Comparison of ENCODE assay signal across 22 cellular contexts in the genomic region with DNA sequence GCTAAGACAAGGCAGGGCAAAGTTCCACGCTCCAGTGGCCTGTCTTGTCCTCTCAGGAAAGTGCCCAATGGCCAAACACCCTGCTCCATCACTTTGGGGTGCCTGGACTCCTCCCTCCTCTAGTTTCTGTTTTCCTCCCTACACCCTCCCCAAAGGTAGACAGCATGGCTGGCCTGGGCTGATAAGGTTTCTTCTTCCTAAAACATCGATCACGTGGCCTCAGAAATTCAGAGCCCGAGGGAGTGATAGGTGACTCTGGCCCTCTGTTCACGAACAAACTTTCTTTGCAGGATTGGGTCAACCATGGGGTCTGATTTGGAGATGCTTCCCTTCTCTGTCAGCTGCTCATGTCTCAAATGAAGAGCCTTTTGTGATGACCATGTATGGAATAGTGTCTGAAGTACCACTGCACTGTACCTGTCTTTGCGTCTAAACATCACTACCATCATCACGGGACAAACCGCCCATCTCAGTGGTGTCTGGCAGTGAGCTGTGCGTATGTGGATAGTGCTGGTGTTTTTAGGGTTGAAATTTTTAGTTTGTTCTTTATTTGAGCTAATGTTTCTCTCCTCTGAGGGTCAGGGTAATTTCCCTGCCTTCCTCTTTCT. TPM values are rescaled to one million over a fixed set of nuclear protein-coding genes. Genes with fewer than 3 reads are reported as not detected.
DNase-seq lines count a peak whose midpoint lies in the region; ATAC-seq, FAIRE-seq and TF ChIP-seq lines count a peak whose summit lies in the region.
"Had no signal": no experiment of that assay in that cellular context is flagged by ENCODE, and none has a peak within 500 bp of the region (broad histone marks: within the 10 kb centered on the region; RNA-seq: fewer than 3 reads in every experiment).

No MANE protein-coding gene starts in this region.

- TF ChIP-seq RAD21 in K562 (CRISPR knock-in tag; conservative IDR thresholded peaks at IDR 0.05 in 1 of 2, IDR thresholded peaks at IDR 0.05 in 1 of 2): 0 out of 4 replicates have a peak, but pooled peaks of 1 of the 2 experiments have one; percentile 15

- H3K9me1 ChIP-seq in K562 (ENCODE audit: control insufficient read depth, insufficient read depth, low read length): peaks cover 3% of the 10 kb centered on the region

- no peak overlapping the region for H2AFZ ChIP-seq in K562 (ENCODE audit: low read depth, low read length)
- H2AFZ ChIP-seq in GM23338: no peak overlapping the region
- H2AFZ ChIP-seq: PC-9 had no signal

- H4K20me1 ChIP-seq in K562 (replicated peaks; ENCODE audit: control insufficient read depth, insufficient read depth, low read length): no peaks in the 10 kb centered on the region
- no peaks in the 10 kb centered on the region for H4K20me1 ChIP-seq in GM23338 (replicated peaks; ENCODE audit: insufficient read depth)

- H3K79me2 ChIP-seq in K562 (ENCODE audit: control insufficient read depth, insufficient read depth, low read length) (peaks cover 68% of the 10 kb centered on the region), GM23338 (replicated peaks; ENCODE audit: insufficient read depth) (no peaks in the 10 kb centered on the region)

- H3K4me1 ChIP-seq in right cardiac atrium (ENCODE audit: control insufficient read depth, insufficient read depth, low read length) (peaks cover 40% of the 10 kb centered on the region), heart right ventricle (peaks cover 33 to 93% (median 77%) of the 10 kb centered on the region in 9 donors), K562 (replicated peaks in 1 of 2; ENCODE audit: control insufficient read depth in 2 of 2, insufficient read depth in 2 of 2, low read length in 2 of 2) (peaks cover 74 to 85% of the 10 kb centered on the region in 2 experiments), sigmoid colon (peaks cover 0 to 87% (median 78%) of the 10 kb centered on the region in 4 donors), GM23338 (ENCODE audit: insufficient read depth) (no peaks in the 10 kb centered on the region)
- H3K4me1 ChIP-seq: prostate gland had no signal

- H3K36me3 ChIP-seq in heart right ventricle (peaks cover 0 to 8% (median 0%) of the 10 kb centered on the region in 9 donors), K562 (ENCODE audit: control insufficient read depth, insufficient read depth, low read length) (peaks cover 16% of the 10 kb centered on the region), sigmoid colon (peaks cover 0 to 5% (median 0%) of the 10 kb centered on the region in 4 donors), GM23338 (ENCODE audit: insufficient read depth) (no peaks in the 10 kb centered on the region)
- H3K36me3 ChIP-seq: prostate gland, vagina had no signal

- DNase-seq in right cardiac atrium (no peak), heart right ventricle (no peak), K562 (ENCODE audit: extremely low read depth in 1 of 4, low spot score in 3 of 4) (peak; percentile 86 to 97 (median 89)), sigmoid colon (no peak), cortex of kidney (lab: John Stamatoyannopoulos, UW) (no peak), omental fat pad (ENCODE audit: low spot score) (no peak), GM23338 (ENCODE audit: low spot score) (no peak), GM03348 (ENCODE audit: low spot score) (no peak)
- DNase-seq: activated naive CD4-positive, alpha-beta T cell; dermis blood vessel endothelial cell; EL; Karpas-422; NCI-H1105; PC-9; stimulated activated naive B cell treated with anti-CD40 and anti-IgM and Interleukin-4, amounts not matched to agents 10 μg/mL and 1 μg/mL and 100 μg/mL, for 72 hours had no signal

- TF ChIP-seq POLR2A in K562 (conservative IDR thresholded peaks at IDR 0.05) (no peak), sigmoid colon (IDR thresholded peaks at IDR 0.05) (no peak)

- H3K9me3 ChIP-seq in right cardiac atrium (ENCODE audit: control insufficient read depth, low read length): no peaks in the 10 kb centered on the region
- H3K9me3 ChIP-seq in heart right ventricle: no peaks in the 10 kb centered on the region
- H3K9me3 ChIP-seq in K562 (replicated peaks; ENCODE audit: control insufficient read depth, insufficient read depth, low read depth, low read length): no peaks in the 10 kb centered on the region
- H3K9me3 ChIP-seq in sigmoid colon: no peaks in the 10 kb centered on the region
- H3K9me3 ChIP-seq: prostate gland, vagina had no signal

- BruUV-seq in K562 (replicated peaks; lab: Mats Ljungman, UMichigan): no TSS peak

- in situ Hi-C loops in K562 (cut with MboI): no loop called here

- H3K27me3 ChIP-seq in right cardiac atrium (ENCODE audit: control insufficient read depth, insufficient read depth) (no peaks in the 10 kb centered on the region), heart right ventricle (no peaks in the 10 kb centered on the region), K562 (ENCODE audit: control insufficient read depth in 2 of 2, insufficient read depth in 2 of 2, low read length in 2 of 2) (no peaks in the 10 kb centered on the region), sigmoid colon (no peaks in the 10 kb centered on the region), GM23338 (ENCODE audit: insufficient read depth) (peaks cover 16% of the 10 kb centered on the region)
- H3K27me3 ChIP-seq: vagina had no signal

- H3K4me2 ChIP-seq in K562 (ENCODE audit: insufficient read depth, low read length) (peak overlapping the region; percentile 68), GM23338 (no peak overlapping the region)
- H3K4me2 ChIP-seq: PC-9 had no signal

- CTCF ChIA-PET in K562 (lab: Yijun Ruan, JAX; ENCODE audit: low intra/inter-chr PET ratio): no interaction called here

- no peak for TF ChIP-seq CTCF in heart right ventricle (IDR thresholded peaks at IDR 0.05)
- TF ChIP-seq CTCF in K562 (IDR thresholded peaks at IDR 0.05 in 2 of 3, conservative IDR thresholded peaks at IDR 0.05 in 1 of 3; ENCODE audit: insufficient read depth in 2 of 3, low read depth in 1 of 3, low read length in 3 of 3): no peak
- no peak for TF ChIP-seq CTCF in sigmoid colon (IDR thresholded peaks at IDR 0.05)
- no peak for TF ChIP-seq CTCF in omental fat pad (IDR thresholded peaks at IDR 0.05)
- no peak for TF ChIP-seq CTCF in GM23338 (conservative IDR thresholded peaks at IDR 0.05; ENCODE audit: low read depth in 2 of 2)

- peak; percentile 95 for TF ChIP-seq EP300 in K562 (IDR thresholded peaks at IDR 0.05; ENCODE audit: low read length)
- no peak for TF ChIP-seq EP300 in sigmoid colon (IDR thresholded peaks at IDR 0.05)

- H3K9ac ChIP-seq in K562 (ENCODE audit: insufficient read depth in 1 of 2, low read depth in 2 of 2, low read length in 2 of 2): peak overlapping the region; percentile 18 to 73; a peak in 2 of 4 replicates

- peak overlapping the region; percentile 66 for H3K27ac ChIP-seq in right cardiac atrium (ENCODE audit: low read length)
- H3K27ac ChIP-seq in heart right ventricle: peak overlapping the region in 1 of 10 donors; percentile 62
- H3K27ac ChIP-seq in K562 (ENCODE audit: extremely low read depth, low read depth, low read length): peak overlapping the region; percentile 52
- H3K27ac ChIP-seq in sigmoid colon: peak overlapping the region; percentile 92 to 98 (median 95)
- H3K27ac ChIP-seq in GM23338 (ENCODE audit: low read depth): no peak overlapping the region
- H3K27ac ChIP-seq: PC-9, vagina had no signal

- H3K36me3 Mint-ChIP-seq in GM23338 (ENCODE audit: low read depth): no peaks in the 10 kb centered on the region; the same call in 2 of the 3 replicates
- H3K36me3 Mint-ChIP-seq: brain; memory B cell; stimulated activated naive B cell treated with anti-CD40 and anti-IgM and Interleukin-4, amounts not matched to agents 10 μg/mL and 1 μg/mL and 100 μg/mL, for 72 hours had no signal

- H3F3A ChIP-seq in GM23338 (replicated peaks; ENCODE audit: low read depth): 0 out of 2 replicates have a peak, but pooled peaks cover 1% of the 10 kb centered on the region

- POLR2A ChIA-PET in K562 (lab: Yijun Ruan, JAX): interaction anchor here (0.6 to 2.5 kb wide), 5 partner anchors 9 to 56 kb away, joined by 3 to 20 read pairs (median 4); no protein-coding TSS in a partner anchor

- H3K27ac Mint-ChIP-seq in GM23338: no peak overlapping the region
- H3K27ac Mint-ChIP-seq: brain; memory B cell; nephron; stimulated activated naive B cell treated with anti-CD40 and anti-IgM and Interleukin-4, amounts not matched to agents 10 μg/mL and 1 μg/mL and 100 μg/mL, for 72 hours had no signal

- no peak for ATAC-seq in right cardiac atrium
- no peak for ATAC-seq in heart right ventricle
- peak; percentile 79 for ATAC-seq in K562
- no peak for ATAC-seq in omental fat pad (ENCODE audit: low FRiP score)
- no peak for ATAC-seq in GM23338
- ATAC-seq: esophagus mucosa; stimulated activated naive B cell treated with anti-CD40 and anti-IgM and Interleukin-4, amounts not matched to agents 10 μg/mL and 1 μg/mL and 100 μg/mL, for 72 hours had no signal

- H3K4me1 Mint-ChIP-seq in GM23338: peaks cover 10% of the 10 kb centered on the region
- H3K4me1 Mint-ChIP-seq: memory B cell had no signal

- FAIRE-seq in K562 (lab: Jason Lieb, UNC): peak; percentile 98
- FAIRE-seq: islet of Langerhans had no signal

- no peaks in the 10 kb centered on the region for H3K9me3 Mint-ChIP-seq in GM23338
- H3K9me3 Mint-ChIP-seq: memory B cell; nephron; stimulated activated naive B cell treated with anti-CD40 and anti-IgM and Interleukin-4, amounts not matched to agents 10 μg/mL and 1 μg/mL and 100 μg/mL, for 72 hours had no signal

- H3K4me3 ChIP-seq in right cardiac atrium (ENCODE audit: low read length): no peak overlapping the region
- H3K4me3 ChIP-seq in heart right ventricle: no peak overlapping the region
- no peak overlapping the region for H3K4me3 ChIP-seq in K562
- H3K4me3 ChIP-seq in sigmoid colon: no peak overlapping the region
- H3K4me3 ChIP-seq in GM23338: no peak overlapping the region
- H3K4me3 ChIP-seq: PC-9, prostate gland, vagina had no signal

- no peak overlapping the region for H3K4me3 Mint-ChIP-seq in GM23338
- H3K4me3 Mint-ChIP-seq: brain; memory B cell; nephron; stimulated activated naive B cell treated with anti-CD40 and anti-IgM and Interleukin-4, amounts not matched to agents 10 μg/mL and 1 μg/mL and 100 μg/mL, for 72 hours had no signal

- H3K9me2 ChIP-seq in GM23338 (ENCODE audit: insufficient read depth): no peaks in the 10 kb centered on the region

- intact Hi-C loops in right cardiac atrium (cut with DNase I): loop anchor here in 1 of 4 donors (5.0 to 10.0 kb wide), 2 partner anchors 36 to 128 kb away; no protein-coding TSS in a partner anchor
- intact Hi-C loops in heart right ventricle (cut with DNase I): loop anchor here in 4 of 10 donors (10.0 kb wide), 2 partner anchors 62 to 118 kb away; no protein-coding TSS in a partner anchor
- intact Hi-C loops in K562 (cut with micrococcal nuclease): loop anchor here (5.0 kb wide), 1 partner anchor 36 kb away; no protein-coding TSS in a partner anchor
- intact Hi-C loops in sigmoid colon (cut with DNase I): no loop called here

- 71% methylated on average over 9 of the region's 9 CpGs for WGBS in right cardiac atrium
- 79 to 83% methylated on average over 9 of the region's 9 CpGs for WGBS in heart right ventricle, 2 donors
- WGBS in K562 (ENCODE audit: insufficient coverage, low coverage, missing lambda C conversion rate): 3% methylated on average over 9 of the region's 9 CpGs
- WGBS in sigmoid colon, 2 donors: 85 to 89% methylated on average over 9 of the region's 9 CpGs

- H3K27me3 Mint-ChIP-seq in GM23338 (ENCODE audit: insufficient read depth, low read depth, poor library complexity): peaks cover 13% of the 10 kb centered on the region

RNA-seq across cellular contexts. Expression of gene MICAL2, which starts 6.1 kb away (rescaled TPM):
- total RNA-seq in right cardiac atrium (100 to 1,000 TPM in 1 of 4 donors, 10 to 100 TPM in 3; 92.1 to 115 (median 95.1) TPM), heart right ventricle (10 to 100 TPM; 38.1 to 95.7 (median 72.7) TPM), K562 (2014; rRNA removed) (33.6 and 42.7 TPM in 2 replicates), K562 (2014; rRNA removed; fragmentation: Illumina TruSeq; extraction: Trizol) (35.0 and 36.8 TPM in 2 replicates), K562 (2015; rRNA removed; fragmentation: Illumina TruSeq; extraction: Trizol) (22.9 and 23.7 TPM in 2 replicates), K562 (2021) (63.5 and 64.2 TPM in 2 replicates), sigmoid colon (100 to 1,000 TPM; 115 to 145 (median 130) TPM), omental fat pad (100 to 1,000 TPM in 1 of 4 donors, 10 to 100 TPM in 3; 34.3 to 143 (median 57.0) TPM)
- polyA plus RNA-seq in right cardiac atrium (62.9 TPM), heart right ventricle (10 to 100 TPM; 32.5 to 57.9 TPM), K562 (2011; rRNA removed) (38.1 and 47.3 TPM in 2 replicates), K562 (2014; fragmentation: Illumina TruSeq; extraction: Trizol) (40.3 and 43.0 TPM in 2 replicates), K562 (2014; fragmentation: Nextera tagmentation; extraction: Ambion mirVana) (1 to 10 TPM; 4.7 to 5.9 TPM), K562 (2014; rRNA removed) (23.3 and 24.0 TPM in 2 replicates), sigmoid colon (10 to 100 TPM; 36.6 to 92.2 (median 91.1) TPM), GM23338 (2016; fragmentation: Nextera tagmentation; extraction: Ambion mirVana) (0.66 and 1.5 TPM in 2 replicates)
- total RNA-seq in K562 (2011; cell fraction: chromatin; rRNA removed; ENCODE audit: low replicate concordance): 173 and 222 TPM in 2 replicates
- 77.0 and 99.7 TPM in 2 replicates for total RNA-seq in K562 (2011; cell fraction: nucleolus; rRNA removed)
- 107 and 133 TPM in 2 replicates for total RNA-seq in K562 (2011; cell fraction: nucleoplasm; rRNA removed)
- polyA plus RNA-seq in K562 (2011; cell fraction: cytosol; rRNA removed): 28.3 and 36.5 TPM in 2 replicates
- polyA plus RNA-seq in K562 (2011; cell fraction: nucleus; rRNA removed): 46.0 and 76.1 TPM in 2 replicates
- polyA plus RNA-seq in K562 (2012): 31.7 and 42.8 TPM in 2 replicates
- polyA minus RNA-seq in K562 (2011; rRNA and poly(A)+ RNA removed): 82.4 and 92.6 TPM in 2 replicates
- 47.4 and 54.4 TPM in 2 replicates for polyA minus RNA-seq in K562 (2011; cell fraction: cytosol; rRNA and poly(A)+ RNA removed)
- 66.9 and 104 TPM in 2 replicates for polyA minus RNA-seq in K562 (2011; cell fraction: nucleus; rRNA and poly(A)+ RNA removed)
- total RNA-seq in GM23338 (2014; rRNA removed; shearing (Covaris generic)): 1.4 and 1.7 TPM in 2 replicates

Comparison
In these comparisons a context has a peak if more than half of its experiments do, and no peak if none do; other contexts are left out.
1. DNase-seq: peak in K562 (4 of 4); none in right cardiac atrium (0 of 3), heart right ventricle (0 of 2), sigmoid colon (single experiment), cortex of kidney (single experiment), omental fat pad (single experiment), GM23338 (single experiment) and GM03348 (single experiment).